ENCODE assay signal across 28 cellular contexts in genomic region chr4:108432418-108432817, GRCh38.
DNase-seq lines count a peak whose midpoint lies in the region; ATAC-seq and TF ChIP-seq lines count a peak whose summit lies in the region.
"Had no signal": no experiment of that assay in that cellular context is flagged by ENCODE, and none has a peak within 500 bp of the region (broad histone marks: within the 10 kb centered on the region; RNA-seq: fewer than 3 reads in every experiment).

No MANE protein-coding gene starts in this region.

- no peak for TF ChIP-seq CTCF in endodermal cell (conservative IDR thresholded peaks at IDR 0.05)

- H3K9me3 ChIP-seq in CD8-positive, alpha-beta memory T cell (ENCODE audit: low read length), result no peaks in the 10 kb centered on the region
- H3K9me3 ChIP-seq in endodermal cell (ENCODE audit: control insufficient read depth, low read length), result no peaks in the 10 kb centered on the region
- H3K9me3 ChIP-seq: lower lobe of right lung had no signal

- no peaks in the 10 kb centered on the region for H3K36me3 ChIP-seq in CD8-positive, alpha-beta memory T cell (ENCODE audit: insufficient read depth, low read length)
- no peaks in the 10 kb centered on the region for H3K36me3 ChIP-seq in endodermal cell (ENCODE audit: control insufficient read depth, insufficient read depth, low read length)
- H3K36me3 ChIP-seq: lower lobe of right lung, ovary had no signal

- peak overlapping the region; percentile 11 for H3K27ac Mint-ChIP-seq in activated CD8-positive, alpha-beta memory T cell treated with anti-CD3 and anti-CD28 coated beads, Interleukin-2, amount 10 ng/mL, durations not matched to agents 7 days and 5 days
- H3K27ac Mint-ChIP-seq in CD8-positive, alpha-beta memory T cell, result peak overlapping the region in 7 of 8 donors; percentile 21 to 59 (median 35)
- no peak overlapping the region for H3K27ac Mint-ChIP-seq in activated T-helper 17 cell treated with anti-CD3 and anti-CD28 coated beads, Interleukin-2, amount 50 U/mL, for 72 hours
- H3K27ac Mint-ChIP-seq in naive thymus-derived CD8-positive, alpha-beta T cell, result peak overlapping the region; percentile 1 to 90 (median 76)
- no peak overlapping the region for H3K27ac Mint-ChIP-seq in endodermal cell
- H3K27ac Mint-ChIP-seq: IgD-negative memory B cell, nephron, type B pancreatic cell had no signal

- no peak overlapping the region for H3K9ac ChIP-seq in endodermal cell (ENCODE audit: extremely low read depth, low read length, poor library complexity, severe bottlenecking)

- H3K4me1 ChIP-seq in CD8-positive, alpha-beta memory T cell (ENCODE audit: insufficient read depth, low read length), result peaks cover 33% of the 10 kb centered on the region
- no peaks in the 10 kb centered on the region for H3K4me1 ChIP-seq in endodermal cell (ENCODE audit: control insufficient read depth, insufficient read depth, low read length)
- H3K4me1 ChIP-seq: lower lobe of right lung had no signal

- CTCF ChIA-PET in activated CD8-positive, alpha-beta memory T cell treated with anti-CD3 and anti-CD28 coated beads, Interleukin-2, amount 10 ng/mL, durations not matched to agents 7 days and 5 days (lab: Charles Lee), result interaction anchor here (1.2 kb wide), 1 partner anchor 12 kb away, joined by 3 read pairs; no protein-coding TSS in a partner anchor
- CTCF ChIA-PET in CD8-positive, alpha-beta memory T cell (lab: Charles Lee), result no interaction called here
- CTCF ChIA-PET in HEK293T (lab: Yijun Ruan, JAX), result no interaction called here

- H3K4me1 Mint-ChIP-seq in activated CD8-positive, alpha-beta memory T cell treated with anti-CD3 and anti-CD28 coated beads, Interleukin-2, amount 10 ng/mL, durations not matched to agents 7 days and 5 days, result peaks cover 27% of the 10 kb centered on the region
- H3K4me1 Mint-ChIP-seq in CD8-positive, alpha-beta memory T cell, result peaks cover 35 to 55% (median 40%) of the 10 kb centered on the region in 3 donors
- peaks cover 24% of the 10 kb centered on the region for H3K4me1 Mint-ChIP-seq in activated T-helper 17 cell treated with anti-CD3 and anti-CD28 coated beads, Interleukin-2, amount 50 U/mL, for 72 hours
- H3K4me1 Mint-ChIP-seq in naive thymus-derived CD8-positive, alpha-beta T cell, result peaks cover 38 to 74% (median 49%) of the 10 kb centered on the region in 4 donors
- H3K4me1 Mint-ChIP-seq in endodermal cell, result no peaks in the 10 kb centered on the region
- H3K4me1 Mint-ChIP-seq: IgD-negative memory B cell, nephron had no signal

- H3K4me3 ChIP-seq in CD8-positive, alpha-beta memory T cell (ENCODE audit: low read length), result no peak overlapping the region
- no peak overlapping the region for H3K4me3 ChIP-seq in endodermal cell (ENCODE audit: low read length)
- H3K4me3 ChIP-seq: coronary artery, lower lobe of right lung, ovary, PC-9, smooth muscle cell had no signal

- no peaks in the 10 kb centered on the region for H3K9me3 Mint-ChIP-seq in activated CD8-positive, alpha-beta memory T cell treated with anti-CD3 and anti-CD28 coated beads, Interleukin-2, amount 10 ng/mL, durations not matched to agents 7 days and 5 days (ENCODE audit: low read depth)
- H3K9me3 Mint-ChIP-seq in CD8-positive, alpha-beta memory T cell, result no peaks in the 10 kb centered on the region
- no peaks in the 10 kb centered on the region for H3K9me3 Mint-ChIP-seq in activated T-helper 17 cell treated with anti-CD3 and anti-CD28 coated beads, Interleukin-2, amount 50 U/mL, for 72 hours
- peaks cover 0 to 2% (median 0%) of the 10 kb centered on the region in 9 donors for H3K9me3 Mint-ChIP-seq in naive thymus-derived CD8-positive, alpha-beta T cell
- peaks cover 6% of the 10 kb centered on the region for H3K9me3 Mint-ChIP-seq in endodermal cell
- H3K9me3 Mint-ChIP-seq: type B pancreatic cell had no signal

- POLR2A ChIA-PET in CD8-positive, alpha-beta memory T cell (lab: Charles Lee), result no interaction called here
- POLR2A ChIA-PET in naive thymus-derived CD8-positive, alpha-beta T cell (lab: Charles Lee), result no interaction called here
- POLR2A ChIA-PET in HEK293T (lab: Yijun Ruan, JAX), result no interaction called here

- peaks cover 6% of the 10 kb centered on the region for H3K27me3 Mint-ChIP-seq in activated CD8-positive, alpha-beta memory T cell treated with anti-CD3 and anti-CD28 coated beads, Interleukin-2, amount 10 ng/mL, durations not matched to agents 7 days and 5 days
- H3K27me3 Mint-ChIP-seq in CD8-positive, alpha-beta memory T cell, result no peaks in the 10 kb centered on the region
- H3K27me3 Mint-ChIP-seq in activated T-helper 17 cell treated with anti-CD3 and anti-CD28 coated beads, Interleukin-2, amount 50 U/mL, for 72 hours, result no peaks in the 10 kb centered on the region
- no peaks in the 10 kb centered on the region for H3K27me3 Mint-ChIP-seq in naive thymus-derived CD8-positive, alpha-beta T cell
- H3K27me3 Mint-ChIP-seq in endodermal cell (ENCODE audit: insufficient read depth), result no peaks in the 10 kb centered on the region
- H3K27me3 Mint-ChIP-seq: IgD-negative memory B cell, type B pancreatic cell had no signal

- ATAC-seq in activated CD8-positive, alpha-beta memory T cell treated with anti-CD3 and anti-CD28 coated beads, Interleukin-2, amount 10 ng/mL, durations not matched to agents 7 days and 5 days, result no peak
- ATAC-seq in activated T-helper 17 cell treated with anti-CD3 and anti-CD28 coated beads, Interleukin-2, amount 50 U/mL, for 72 hours (replicated peaks), result peak; percentile 54
- peak; percentile 11 to 22 for ATAC-seq in naive thymus-derived CD8-positive, alpha-beta T cell
- ATAC-seq: esophagus mucosa, lower lobe of right lung, Right ventricle myocardium inferior had no signal

- no peak for DNase-seq in activated CD8-positive, alpha-beta memory T cell treated with anti-CD3 and anti-CD28 coated beads, Interleukin-2, amount 10 ng/mL, durations not matched to agents 7 days and 5 days
- DNase-seq in activated CD8-positive, alpha-beta memory T cell treated with anti-CD3 and anti-CD28 coated beads for 24 hours, result no peak
- DNase-seq in CD8-positive, alpha-beta memory T cell, result peak in 1 of 5 donors; percentile 16
- peak in 3 of 10 donors; percentile 7 to 17 (median 14) for DNase-seq in naive thymus-derived CD8-positive, alpha-beta T cell
- DNase-seq in HEK293T (ENCODE audit: extremely low spot score) (no peak), putamen (ENCODE audit: low spot score) (no peak), endodermal cell (no peak)
- DNase-seq: activated CD4-positive, CD25-positive, alpha-beta regulatory T cell treated with anti-CD3 and anti-CD28 coated beads, Interleukin-2, amount 50 U/mL, for 72 hours; activated effector memory CD4-positive, alpha-beta T cell treated with anti-CD3 and anti-CD28 coated beads, Interleukin-2, amount 50 U/mL, for 16 hours; DMS53; foreskin fibroblast; GDM1; lower lobe of right lung; NCI-H1105; NCI-H187 treated with DMSO at 0.1 percent for 48 hours; NCI-H524; ovary; PC-9; retina; stimulated activated CD4-positive, alpha-beta T cell treated with anti-CD3 and anti-CD28 coated beads, Interleukin-2, amount 100 ng/mL, for 24 hours had no signal

- H3K36me3 Mint-ChIP-seq in activated CD8-positive, alpha-beta memory T cell treated with anti-CD3 and anti-CD28 coated beads, Interleukin-2, amount 10 ng/mL, durations not matched to agents 7 days and 5 days, result no peaks in the 10 kb centered on the region
- no peaks in the 10 kb centered on the region for H3K36me3 Mint-ChIP-seq in CD8-positive, alpha-beta memory T cell
- no peaks in the 10 kb centered on the region for H3K36me3 Mint-ChIP-seq in activated T-helper 17 cell treated with anti-CD3 and anti-CD28 coated beads, Interleukin-2, amount 50 U/mL, for 72 hours (ENCODE audit: low read depth)
- H3K36me3 Mint-ChIP-seq in naive thymus-derived CD8-positive, alpha-beta T cell, result no peaks in the 10 kb centered on the region
- no peaks in the 10 kb centered on the region for H3K36me3 Mint-ChIP-seq in endodermal cell (ENCODE audit: low read depth)
- H3K36me3 Mint-ChIP-seq: type B pancreatic cell had no signal

- 92% methylated on average over 2 to 3 of the region's 3 CpGs for WGBS in endodermal cell (ENCODE audit: insufficient coverage in 1 of 2, insufficient read length in 1 of 2), 2 experiments

- H3K27ac ChIP-seq in CD8-positive, alpha-beta memory T cell (ENCODE audit: low read depth, low read length), result no peak overlapping the region
- H3K27ac ChIP-seq in endodermal cell (ENCODE audit: low read depth, low read length), result no peak overlapping the region
- H3K27ac ChIP-seq: coronary artery, lower lobe of right lung, ovary, PC-9 had no signal

- H3K4me3 Mint-ChIP-seq in activated CD8-positive, alpha-beta memory T cell treated with anti-CD3 and anti-CD28 coated beads, Interleukin-2, amount 10 ng/mL, durations not matched to agents 7 days and 5 days, result no peak overlapping the region
- H3K4me3 Mint-ChIP-seq in CD8-positive, alpha-beta memory T cell, result no peak overlapping the region
- no peak overlapping the region for H3K4me3 Mint-ChIP-seq in activated T-helper 17 cell treated with anti-CD3 and anti-CD28 coated beads, Interleukin-2, amount 50 U/mL, for 72 hours
- peak overlapping the region in 4 of 10 donors; percentile 0 to 54 (median 2) for H3K4me3 Mint-ChIP-seq in naive thymus-derived CD8-positive, alpha-beta T cell
- no peak overlapping the region for H3K4me3 Mint-ChIP-seq in endodermal cell
- H3K4me3 Mint-ChIP-seq: IgD-negative memory B cell, nephron, type B pancreatic cell had no signal

- H3K27me3 ChIP-seq in CD8-positive, alpha-beta memory T cell (ENCODE audit: insufficient read depth, low read length, poor library complexity, severe bottlenecking), result no peaks in the 10 kb centered on the region
- no peaks in the 10 kb centered on the region for H3K27me3 ChIP-seq in endodermal cell (ENCODE audit: control insufficient read depth, insufficient read depth, low read length, poor library complexity, severe bottlenecking)
- H3K27me3 ChIP-seq: ovary had no signal

TF ChIP-seq in HEK293T, 16 proteins besides CTCF, POLR2A, EP300 and RAD21 (continues in another document):
- TF ChIP-seq BHLHE40 (IDR thresholded peaks at IDR 0.05; ENCODE audit: borderline replicate concordance) (no peak), NFRKB (IDR thresholded peaks at IDR 0.05) (no peak), SUZ12 (IDR thresholded peaks at IDR 0.05) (no peak), FOXM1 (IDR thresholded peaks at IDR 0.05; ENCODE audit: borderline replicate concordance) (no peak), ZNF384 (IDR thresholded peaks at IDR 0.05) (no peak), ELF4 (IDR thresholded peaks at IDR 0.05) (no peak), ARNT (IDR thresholded peaks at IDR 0.05) (no peak), HDGF (IDR thresholded peaks at IDR 0.05; ENCODE audit: borderline replicate concordance) (no peak), PKNOX1 (IDR thresholded peaks at IDR 0.05) (no peak)

Comparison
In these comparisons a context has a peak if more than half of its experiments do, and no peak if none do; other contexts are left out.
1. H3K27ac Mint-ChIP-seq: peak in activated CD8-positive, alpha-beta memory T cell treated with anti-CD3 and anti-CD28 coated beads, Interleukin-2, amount 10 ng/mL, durations not matched to agents 7 days and 5 days (single experiment), CD8-positive, alpha-beta memory T cell (7 of 8) and naive thymus-derived CD8-positive, alpha-beta T cell (10 of 10); none in activated T-helper 17 cell treated with anti-CD3 and anti-CD28 coated beads, Interleukin-2, amount 50 U/mL, for 72 hours (single experiment) and endodermal cell (single experiment).